Comparison of ENCODE assay signal across 19 cellular contexts in the genomic region with DNA sequence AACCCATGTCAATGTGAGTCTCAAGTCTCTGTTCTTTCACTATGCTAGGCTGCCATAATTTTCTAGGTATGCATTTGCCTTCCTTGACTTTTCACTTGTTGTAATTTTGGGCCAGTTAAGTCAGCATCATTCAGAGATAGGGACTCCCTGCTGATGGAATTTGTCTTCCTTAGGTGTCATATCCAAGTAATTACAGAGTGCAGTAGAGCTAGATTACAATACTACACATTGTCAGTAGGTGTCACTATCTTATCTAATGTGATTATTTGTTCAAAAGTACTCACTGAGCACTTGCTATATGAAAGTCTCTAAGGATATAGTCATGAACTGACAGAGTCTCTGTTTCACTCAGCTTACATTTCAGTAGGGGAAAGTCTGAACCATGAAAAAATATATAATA. TPM values are rescaled to one million over a fixed set of nuclear protein-coding genes. Genes with fewer than 3 reads are reported as not detected.
A peak's percentile ranks its signal among the peaks of the same experiment; 100 is the strongest.
DNase-seq lines count a peak whose midpoint lies in the region; ATAC-seq, FAIRE-seq and TF ChIP-seq lines count a peak whose summit lies in the region.
"Had no signal": no experiment of that assay in that cellular context is flagged by ENCODE, and none has a peak within 500 bp of the region (broad histone marks: within the 10 kb centered on the region; RNA-seq: fewer than 3 reads in every experiment).

No MANE protein-coding gene starts in this region.

- TF ChIP-seq CTCF in GM10266 (IDR thresholded peaks at IDR 0.05; ENCODE audit: control insufficient read depth, insufficient read depth, low read depth, missing control alignments) (peak; percentile 10), LNCAP (IDR thresholded peaks at IDR 0.05) (peak; percentile 23; the same call in 1 of the 2 replicates), HepG2 (CRISPR knock-in tag; IDR thresholded peaks at IDR 0.05) (peak; percentile 34), vagina (IDR thresholded peaks at IDR 0.05) (no peak), Calu3 (IDR thresholded peaks at IDR 0.05; ENCODE audit: unreplicated experiment) (no peak)

- H3K9me3 ChIP-seq in HepG2 (ENCODE audit: low read length) (peaks cover 4% of the 10 kb centered on the region), vagina (no peaks in the 10 kb centered on the region)

- no peak overlapping the region for H3K27ac Mint-ChIP-seq in Calu3 (ENCODE audit: unreplicated experiment)
- H3K27ac Mint-ChIP-seq: activated naive CD8-positive, alpha-beta T cell treated with anti-CD3 and anti-CD28 coated beads, Interleukin-2, amount 10 ng/mL, durations not matched to agents 7 days and 5 days; B cell; stimulated activated naive B cell treated with anti-CD40 and anti-IgM and Interleukin-4, amounts not matched to agents 10 μg/mL and 1 μg/mL and 100 μg/mL, for 72 hours had no signal

- no peaks in the 10 kb centered on the region for H4K20me1 ChIP-seq in HepG2 (ENCODE audit: insufficient read depth, low read length)

- H3K4me3 Mint-ChIP-seq in Calu3 (ENCODE audit: low read depth, unreplicated experiment) = no peak overlapping the region
- H3K4me3 Mint-ChIP-seq: activated naive CD8-positive, alpha-beta T cell treated with anti-CD3 and anti-CD28 coated beads, Interleukin-2, amount 10 ng/mL, durations not matched to agents 7 days and 5 days; B cell; stimulated activated naive B cell treated with anti-CD40 and anti-IgM and Interleukin-4, amounts not matched to agents 10 μg/mL and 1 μg/mL and 100 μg/mL, for 72 hours had no signal

- H3K27ac ChIP-seq in HepG2 (ENCODE audit: extremely low read length, insufficient read depth, low read length) (no peak overlapping the region), vagina (no peak overlapping the region)
- H3K27ac ChIP-seq: skin epidermis had no signal

- H3K27me3 ChIP-seq in HepG2 (ENCODE audit: control insufficient read depth in 1 of 2, insufficient read depth in 2 of 2, low read length in 2 of 2) (no peaks in the 10 kb centered on the region; a peak in 1 of 5 replicates), vagina (no peaks in the 10 kb centered on the region)

- CTCF ChIA-PET in HepG2 (lab: Yijun Ruan, JAX; ENCODE audit: low intra/inter-chr PET ratio, low total read pairs) (interaction anchor here (0.8 kb wide), 1 partner anchor 120 kb away, joined by 3 read pairs; no protein-coding TSS in a partner anchor), Calu3 (lab: Charles Lee) (no interaction called here)

- no peaks in the 10 kb centered on the region for H3K36me3 Mint-ChIP-seq in Calu3 (ENCODE audit: insufficient read depth, unreplicated experiment)
- H3K36me3 Mint-ChIP-seq: activated naive CD8-positive, alpha-beta T cell treated with anti-CD3 and anti-CD28 coated beads, Interleukin-2, amount 10 ng/mL, durations not matched to agents 7 days and 5 days had no signal

- H3K4me1 ChIP-seq in HepG2 (ENCODE audit: insufficient read depth, low read length) = no peaks in the 10 kb centered on the region
- H3K4me1 ChIP-seq in vagina = no peaks in the 10 kb centered on the region

- TF ChIP-seq POLR2A in HepG2 (IDR thresholded peaks at IDR 0.05; ENCODE audit: insufficient read depth in 1 of 2, low read depth in 2 of 2, low read length in 2 of 2) (no peak), vagina (IDR thresholded peaks at IDR 0.05) (no peak)

- no peak overlapping the region for H3K4me2 ChIP-seq in HepG2 (ENCODE audit: low read depth, low read length)

- H3K9ac ChIP-seq in HepG2 (ENCODE audit: insufficient read depth, low read depth, low read length) = no peak overlapping the region

- POLR2A ChIA-PET in HepG2 (lab: Yijun Ruan, JAX) = no interaction called here

- H3K4me3 ChIP-seq in HepG2 (replicated peaks in 1 of 3; ENCODE audit: insufficient read depth in 1 of 3, low read depth in 2 of 3, low read length in 3 of 3) (no peak overlapping the region), vagina (no peak overlapping the region)
- H3K4me3 ChIP-seq: skin epidermis had no signal

- intact Hi-C loops in HepG2 (cut with micrococcal nuclease; ENCODE audit: unreplicated experiment) (loop anchor here (2.0 kb wide), 1 partner anchor 120 kb away; no protein-coding TSS in a partner anchor), vagina (cut with DNase I) (no loop called here), Calu3 (cut with micrococcal nuclease; ENCODE audit: unreplicated experiment) (loop anchor here (1.0 kb wide), 1 partner anchor 120 kb away; no protein-coding TSS in a partner anchor)

- in situ Hi-C loops in HepG2 (cut with HindIII; ENCODE audit: extremely low pct_ligation_motif_present, low pct_unique_long_range_greater_than_20kb) = no loop called here

- no peak overlapping the region for H2AFZ ChIP-seq in HepG2 (ENCODE audit: low read length)

- no peak for ATAC-seq in HepG2
- ATAC-seq: stimulated activated naive B cell treated with anti-CD40 and anti-IgM and Interleukin-4, amounts not matched to agents 10 μg/mL and 1 μg/mL and 100 μg/mL, for 72 hours had no signal

- H3K36me3 ChIP-seq in HepG2 (replicated peaks in 1 of 2; ENCODE audit: control insufficient read depth in 1 of 2, insufficient read depth in 2 of 2, low read length in 2 of 2) (no peaks in the 10 kb centered on the region), vagina (no peaks in the 10 kb centered on the region)

- TF ChIP-seq RAD21 in HepG2 (CRISPR knock-in tag; IDR thresholded peaks at IDR 0.05) = no peak

- no peaks in the 10 kb centered on the region for H3K4me1 Mint-ChIP-seq in Calu3 (ENCODE audit: low read depth, unreplicated experiment)
- H3K4me1 Mint-ChIP-seq: activated naive CD8-positive, alpha-beta T cell treated with anti-CD3 and anti-CD28 coated beads, Interleukin-2, amount 10 ng/mL, durations not matched to agents 7 days and 5 days; B cell had no signal

- TF ChIP-seq EP300 in HepG2 (IDR thresholded peaks at IDR 0.05; ENCODE audit: low read depth in 2 of 2, low read length in 2 of 2) (no peak), HepG2 (CRISPR knock-in tag; IDR thresholded peaks at IDR 0.05; ENCODE audit: borderline replicate concordance) (no peak)

- H3K79me2 ChIP-seq in HepG2 (ENCODE audit: insufficient read depth, low read length) = no peaks in the 10 kb centered on the region

- H3K9me3 Mint-ChIP-seq in Calu3 (ENCODE audit: low read depth, unreplicated experiment) = peaks cover 7% of the 10 kb centered on the region

- BruUV-seq in HepG2 (replicated peaks; lab: Mats Ljungman, UMichigan) = no TSS peak
- no TSS peak for BruUV-seq in Calu3 (replicated peaks; lab: Mats Ljungman, UMichigan)

- no peaks in the 10 kb centered on the region for H3K27me3 Mint-ChIP-seq in Calu3 (ENCODE audit: unreplicated experiment)
- H3K27me3 Mint-ChIP-seq: activated naive CD8-positive, alpha-beta T cell treated with anti-CD3 and anti-CD28 coated beads, Interleukin-2, amount 10 ng/mL, durations not matched to agents 7 days and 5 days had no signal

- DNase-seq in GM10266 (ENCODE audit: extremely low spot score) (no peak), SW480 (ENCODE audit: low spot score) (peak; percentile 6), HepG2 (ENCODE audit: low spot score) (no peak), cerebellar cortex (ENCODE audit: low spot score) (no peak), vagina (ENCODE audit: extremely low spot score in 2 of 2) (no peak), Calu3 (no peak)
- no peak for DNase-seq in stimulated activated CD4-positive, alpha-beta T cell treated with anti-CD3 and anti-CD28 coated beads, Interleukin-4, amount 100 ng/mL, for 24 hours
- DNase-seq: activated CD4-positive, alpha-beta T cell treated with anti-CD3 and anti-CD28 coated beads, Interleukin-2, amount 50 U/mL, for 4 hours; activated naive CD8-positive, alpha-beta T cell treated with anti-CD3 and anti-CD28 coated beads, Interleukin-2, amount 10 ng/mL, durations not matched to agents 7 days and 5 days; activated T-cell treated with anti-CD3 and anti-CD28 coated beads, Interleukin-2, amount 50 U/mL, for 48 hours; islet precursor cell; NCI-H2081 treated with DMSO at 0.1 percent for 48 hours; SIG-M5; stimulated activated naive B cell treated with anti-CD40 and anti-IgM and Interleukin-4, amounts not matched to agents 10 μg/mL and 1 μg/mL and 100 μg/mL, for 72 hours had no signal

- no peak for FAIRE-seq in HepG2 (lab: Jason Lieb, UNC)

TF ChIP-seq in HepG2, 621 proteins besides CTCF, POLR2A, EP300 and RAD21 (continues in another document):
- TF ChIP-seq ZNF30 (CRISPR knock-in tag; IDR thresholded peaks at IDR 0.05) (no peak), MAF1 (CRISPR knock-in tag; IDR thresholded peaks at IDR 0.05; ENCODE audit: borderline replicate concordance) (no peak), ZNF431 (CRISPR knock-in tag; IDR thresholded peaks at IDR 0.05; ENCODE audit: borderline replicate concordance, low read depth) (no peak), SMARCE1 (IDR thresholded peaks at IDR 0.05; ENCODE audit: borderline replicate concordance) (no peak)

RNA-seq across cellular contexts. Expression of a gene that starts 25.0 kb away (rescaled TPM):
- total RNA-seq in HepG2 (2016; rRNA removed; fragmentation: Illumina TruSeq; extraction: Trizol) (3.9 and 7.6 TPM in 2 replicates), vagina (not detected), Calu3 (2022) (not detected in 2 replicates)
- total RNA-seq in HepG2 (2016; cell fraction: cytosol; rRNA removed; fragmentation: Illumina TruSeq; extraction: Trizol; ENCODE audit: low read depth) = 16.9 and 20.4 TPM in 2 replicates
- total RNA-seq in HepG2 (2016; cell fraction: insoluble cytoplasmic fraction; rRNA removed; fragmentation: Illumina TruSeq; extraction: Trizol) = 2.6 and 6.9 TPM in 2 replicates
- total RNA-seq in HepG2 (2016; cell fraction: membrane; rRNA removed; fragmentation: Illumina TruSeq; extraction: Trizol) = 6.7 and 8.1 TPM in 2 replicates
- 19.3 and 22.8 TPM in 2 replicates for total RNA-seq in HepG2 (2016; cell fraction: nucleus; rRNA removed; fragmentation: Illumina TruSeq; extraction: Trizol)
- polyA plus RNA-seq in HepG2 (2011; rRNA removed) = 2.5 and 3.0 TPM in 2 replicates
- polyA plus RNA-seq in HepG2 (2011; cell fraction: cytosol; rRNA removed) = 0.77 and 1.0 TPM in 2 replicates
- polyA plus RNA-seq in HepG2 (2011; cell fraction: nucleus; rRNA removed) = 10.4 and 10.5 TPM in 2 replicates
- polyA plus RNA-seq in HepG2 (2012) = 2.3 and 2.6 TPM in 2 replicates
- 0.84 and 1.0 TPM in 2 replicates for polyA plus RNA-seq in HepG2 (2016; cell fraction: cytosol; fragmentation: Illumina TruSeq; extraction: Trizol; ENCODE audit: low read depth)
- polyA plus RNA-seq in HepG2 (2016; cell fraction: insoluble cytoplasmic fraction; fragmentation: Illumina TruSeq; extraction: Trizol; ENCODE audit: low read depth) = 3.0 and 5.8 TPM in 2 replicates
- 1.3 and 1.5 TPM in 2 replicates for polyA plus RNA-seq in HepG2 (2016; cell fraction: membrane; fragmentation: Illumina TruSeq; extraction: Trizol; ENCODE audit: low read depth)
- 7.3 and 9.0 TPM in 2 replicates for polyA plus RNA-seq in HepG2 (2016; cell fraction: nucleus; fragmentation: Illumina TruSeq; extraction: Trizol; ENCODE audit: insufficient read depth, low read depth)
- 16.0 TPM in 1 of 2 replicates, not detected in the other for polyA minus RNA-seq in HepG2 (2011; rRNA and poly(A)+ RNA removed; ENCODE audit: low replicate concordance)
- polyA minus RNA-seq in HepG2 (2011; cell fraction: cytosol; rRNA and poly(A)+ RNA removed) = 1.5 and 1.6 TPM in 2 replicates
- polyA minus RNA-seq in HepG2 (2011; cell fraction: nucleus; rRNA and poly(A)+ RNA removed) = 23.3 and 26.9 TPM in 2 replicates
- total RNA-seq: activated naive CD8-positive, alpha-beta T cell treated with anti-CD3 and anti-CD28 coated beads, Interleukin-2, amount 10 ng/mL, durations not matched to agents 7 days and 5 days; LHCN-M2; osteocyte had no signal

Comparison
In these comparisons a context has a peak if more than half of its experiments do, and no peak if none do; other contexts are left out.
1. CTCF ChIP-seq: peak in GM10266 (single experiment), LNCAP (single experiment) and HepG2 (single experiment); none in vagina (0 of 3) and Calu3 (single experiment).